In genomic region chr5:109454726-109455505, GRCh38 we compare ENCODE assay signal across 10 cellular contexts. TPM values are rescaled to one million over a fixed set of nuclear protein-coding genes. Genes with fewer than 3 reads are reported as not detected.
DNase-seq lines count a peak whose midpoint lies in the region; ATAC-seq and TF ChIP-seq lines count a peak whose summit lies in the region.
"Had no signal": no experiment of that assay in that cellular context is flagged by ENCODE, and none has a peak within 500 bp of the region (broad histone marks: within the 10 kb centered on the region; RNA-seq: fewer than 3 reads in every experiment).

No MANE protein-coding gene starts in this region.

- H3K27ac ChIP-seq in breast epithelium (peak overlapping the region; percentile 68 to 76), lower lobe of right lung (peak overlapping the region; percentile 9), thyroid gland (peak overlapping the region in 2 of 3 donors; percentile 49 to 62), OCI-LY7 (ENCODE audit: low read depth, low read length, poor library complexity, severe bottlenecking) (no peak overlapping the region)

- POLR2A ChIA-PET in OCI-LY7 (lab: Charles Lee), result interaction anchor here (0.8 kb wide), 2 partner anchors 41 to 809 kb away, joined by 3 read pairs; no protein-coding TSS in a partner anchor

- H3K9me2 ChIP-seq in OCI-LY7 (ENCODE audit: insufficient read depth, low read length), result no peaks in the 10 kb centered on the region

- H3K27me3 ChIP-seq in breast epithelium (no peaks in the 10 kb centered on the region), lower lobe of right lung (ENCODE audit: low read depth) (no peaks in the 10 kb centered on the region), thyroid gland (no peaks in the 10 kb centered on the region)

- 71 to 72% methylated on average over 7 of the region's 7 CpGs for WGBS in thyroid gland, 2 donors

- H3K4me3 ChIP-seq in breast epithelium (no peak overlapping the region), lower lobe of right lung (no peak overlapping the region), thyroid gland (replicated peaks in 1 of 3) (no peak overlapping the region), OCI-LY7 (ENCODE audit: low read depth, low read length, poor library complexity, severe bottlenecking) (no peak overlapping the region)

- H3K36me3 ChIP-seq in breast epithelium, result no peaks in the 10 kb centered on the region
- H3K36me3 ChIP-seq in lower lobe of right lung, result no peaks in the 10 kb centered on the region
- no peaks in the 10 kb centered on the region for H3K36me3 ChIP-seq in thyroid gland
- no peaks in the 10 kb centered on the region for H3K36me3 ChIP-seq in OCI-LY7 (ENCODE audit: insufficient read depth, low read length)

- TF ChIP-seq POLR2A in breast epithelium (IDR thresholded peaks at IDR 0.05), result no peak
- TF ChIP-seq POLR2A in thyroid gland (IDR thresholded peaks at IDR 0.05), result no peak

- no TSS peak for BruUV-seq in OCI-LY7 (replicated peaks; lab: Mats Ljungman, UMichigan)

- H3K9me3 ChIP-seq in breast epithelium (no peaks in the 10 kb centered on the region), lower lobe of right lung (no peaks in the 10 kb centered on the region), thyroid gland (no peaks in the 10 kb centered on the region), OCI-LY7 (ENCODE audit: low read length) (no peaks in the 10 kb centered on the region)

- intact Hi-C loops in breast epithelium (cut with DNase I; ENCODE audit: low total_unique reads), result no loop called here
- intact Hi-C loops in lower lobe of right lung (cut with DNase I), result no loop called here
- intact Hi-C loops in thyroid gland (cut with DNase I), result no loop called here
- intact Hi-C loops in OCI-LY7 (cut with micrococcal nuclease; ENCODE audit: unreplicated experiment), result no loop called here

- DNase-seq in HPDE6-E6E7 (ENCODE audit: extremely low spot score), result peak; percentile 16
- no peak for DNase-seq in breast epithelium (ENCODE audit: low spot score in 2 of 2)
- no peak for DNase-seq in lower lobe of right lung
- no peak for DNase-seq in thyroid gland
- DNase-seq in amygdala (lab: John Stamatoyannopoulos, UW), result no peak
- DNase-seq in stimulated activated CD4-positive, alpha-beta T cell treated with anti-CD3 and anti-CD28 coated beads, Interleukin-4, amount 100 ng/mL, for 24 hours, result no peak
- DNase-seq in hippocampal formation (lab: John Stamatoyannopoulos, UW), result no peak
- no peak for DNase-seq in OCI-LY7 (ENCODE audit: low spot score)
- DNase-seq: stimulated activated CD4-positive, alpha-beta T cell treated with anti-CD3 and anti-CD28 coated beads, Interleukin-12 subunit alpha, Interleukin-12 subunit beta, amount 100 ng/mL, for 4 hours; T-helper 17 cell had no signal

- H2AFZ ChIP-seq in OCI-LY7 (ENCODE audit: low read length), result no peak overlapping the region

- ATAC-seq in lower lobe of right lung, result peak in 1 of 2 donors; percentile 45
- ATAC-seq: T-helper 17 cell had no signal

- no peaks in the 10 kb centered on the region for H4K20me1 ChIP-seq in OCI-LY7 (ENCODE audit: insufficient read depth, low read length)

- no peak overlapping the region for H3K4me2 ChIP-seq in OCI-LY7 (ENCODE audit: low read length)

- no peaks in the 10 kb centered on the region for H3K79me2 ChIP-seq in OCI-LY7 (ENCODE audit: insufficient read depth, low read depth, low read length)

- H3K4me1 ChIP-seq in breast epithelium (peaks cover 0 to 17% of the 10 kb centered on the region in 2 donors), lower lobe of right lung (peaks cover 11% of the 10 kb centered on the region), thyroid gland (peaks cover 13 to 22% of the 10 kb centered on the region in 2 donors), OCI-LY7 (ENCODE audit: insufficient read depth, low read length, poor library complexity, severe bottlenecking) (no peaks in the 10 kb centered on the region)

- TF ChIP-seq CTCF in breast epithelium (IDR thresholded peaks at IDR 0.05), result no peak
- no peak for TF ChIP-seq CTCF in lower lobe of right lung (IDR thresholded peaks at IDR 0.05)
- no peak for TF ChIP-seq CTCF in thyroid gland (IDR thresholded peaks at IDR 0.05)
- TF ChIP-seq CTCF in OCI-LY7 (conservative IDR thresholded peaks at IDR 0.05; ENCODE audit: low read length), result no peak

- CTCF ChIA-PET in OCI-LY7 (lab: Charles Lee; ENCODE audit: unreplicated experiment), result no interaction called here

RNA-seq across cellular contexts. Expression of gene PJA2, which starts 45.1 kb away (rescaled TPM):
- total RNA-seq in breast epithelium, result 100 to 1,000 TPM; 103 to 136 (median 117) TPM
- 84.0 TPM for total RNA-seq in lower lobe of right lung
- total RNA-seq in thyroid gland, result 100 to 1,000 TPM; 107 to 188 (median 153) TPM
- total RNA-seq in OCI-LY7 (2014; rRNA removed; shearing (Covaris generic)), result 41.3 and 47.9 TPM in 2 replicates
- 69.7 and 79.8 TPM in 2 replicates for total RNA-seq in OCI-LY7 (2022)
